Comparison of ENCODE assay signal across 14 cellular contexts in genomic region chr15:28318828-28319227, GRCh38. TPM values are rescaled to one million over a fixed set of nuclear protein-coding genes. Genes with fewer than 3 reads are reported as not detected.
"Had no signal": no experiment of that assay in that cellular context is flagged by ENCODE, and none has a peak within 500 bp of the region (broad histone marks: within the 10 kb centered on the region; RNA-seq: fewer than 3 reads in every experiment).

No MANE protein-coding gene starts in this region.

RNA-seq across cellular contexts. Expression of gene GOLGA6L24, which starts 39.1 kb away (rescaled TPM):
- total RNA-seq: activated B cell treated with CpG ODN at 0.5 μM for 24 hours; activated CD4-positive, alpha-beta memory T cell treated with anti-CD3 and anti-CD28 coated beads for 36 hours; activated CD4-positive, alpha-beta memory T cell treated with anti-CD3 and anti-CD28 coated beads, Interleukin-2, amount 10 ng/mL, durations not matched to agents 7 days and 5 days; activated CD4-positive, alpha-beta T cell treated with anti-CD3 and anti-CD28 coated beads for 36 hours; activated CD4-positive, alpha-beta T cell treated with anti-CD3 and anti-CD28 coated beads, Interleukin-2, amount 10 ng/mL, durations not matched to agents 24 days and 14 days; activated CD4-positive, alpha-beta T cell treated with anti-CD3 and anti-CD28 coated beads, Interleukin-2, amount 10 ng/mL, durations not matched to agents 7 days and 5 days; activated CD8-positive, alpha-beta memory T cell treated with anti-CD3 and anti-CD28 coated beads for 36 hours; activated CD8-positive, alpha-beta memory T cell treated with anti-CD3 and anti-CD28 coated beads, Interleukin-2, amount 10 ng/mL, durations not matched to agents 7 days and 5 days; activated CD8-positive, alpha-beta T cell treated with anti-CD3 and anti-CD28 coated beads for 36 hours; activated CD8-positive, alpha-beta T cell treated with anti-CD3 and anti-CD28 coated beads, Interleukin-2, amount 10 ng/mL, durations not matched to agents 7 days and 5 days; T-cell; T-helper 1 cell treated with Interleukin-12 subunit alpha and Interleukin-12 subunit beta and Interleukin-4 antibody, amounts not matched to agents 30 ng/mL and 1 ng/mL, for 36 hours; T-helper 17 cell; T-helper 2 cell treated with Interferon-gamma antibody and Interleukin-4, amounts not matched to agents 100 ng/mL and 5 ng/mL, for 36 hours had no signal

RNA-seq across cellular contexts. Expression of gene GOLGA8F, which starts 59.6 kb away (rescaled TPM):
- total RNA-seq: activated B cell treated with CpG ODN at 0.5 μM for 24 hours; activated CD4-positive, alpha-beta memory T cell treated with anti-CD3 and anti-CD28 coated beads for 36 hours; activated CD4-positive, alpha-beta memory T cell treated with anti-CD3 and anti-CD28 coated beads, Interleukin-2, amount 10 ng/mL, durations not matched to agents 7 days and 5 days; activated CD4-positive, alpha-beta T cell treated with anti-CD3 and anti-CD28 coated beads for 36 hours; activated CD4-positive, alpha-beta T cell treated with anti-CD3 and anti-CD28 coated beads, Interleukin-2, amount 10 ng/mL, durations not matched to agents 24 days and 14 days; activated CD4-positive, alpha-beta T cell treated with anti-CD3 and anti-CD28 coated beads, Interleukin-2, amount 10 ng/mL, durations not matched to agents 7 days and 5 days; activated CD8-positive, alpha-beta memory T cell treated with anti-CD3 and anti-CD28 coated beads for 36 hours; activated CD8-positive, alpha-beta memory T cell treated with anti-CD3 and anti-CD28 coated beads, Interleukin-2, amount 10 ng/mL, durations not matched to agents 7 days and 5 days; activated CD8-positive, alpha-beta T cell treated with anti-CD3 and anti-CD28 coated beads for 36 hours; activated CD8-positive, alpha-beta T cell treated with anti-CD3 and anti-CD28 coated beads, Interleukin-2, amount 10 ng/mL, durations not matched to agents 7 days and 5 days; T-helper 1 cell treated with Interleukin-12 subunit alpha and Interleukin-12 subunit beta and Interleukin-4 antibody, amounts not matched to agents 30 ng/mL and 1 ng/mL, for 36 hours; T-helper 17 cell; T-helper 2 cell treated with Interferon-gamma antibody and Interleukin-4, amounts not matched to agents 100 ng/mL and 5 ng/mL, for 36 hours had no signal
